Comparison of ENCODE assay signal across 10 cellular contexts in genomic region chr13:99895999-99896695, GRCh38.
DNase-seq lines count a peak whose midpoint lies in the region; ATAC-seq and TF ChIP-seq lines count a peak whose summit lies in the region.
"Had no signal": no experiment of that assay in that cellular context is flagged by ENCODE, and none has a peak within 500 bp of the region (broad histone marks: within the 10 kb centered on the region; RNA-seq: fewer than 3 reads in every experiment).

No MANE protein-coding gene starts in this region.

- no peak overlapping the region for H3K27ac Mint-ChIP-seq in activated naive CD4-positive, alpha-beta T cell treated with anti-CD3 and anti-CD28 coated beads, Interleukin-2, amount 50 U/mL, for 24 hours
- peak overlapping the region; percentile 46 for H3K27ac Mint-ChIP-seq in central memory CD8-positive, alpha-beta T cell (ENCODE audit: low read depth)
- H3K27ac Mint-ChIP-seq in type B pancreatic cell = no peak overlapping the region
- H3K27ac Mint-ChIP-seq: activated CD4-positive, alpha-beta T cell treated with anti-CD3 and anti-CD28 coated beads, Interleukin-2, amount 10 ng/mL, durations not matched to agents 7 days and 5 days had no signal

- no peaks in the 10 kb centered on the region for H3K36me3 Mint-ChIP-seq in activated naive CD4-positive, alpha-beta T cell treated with anti-CD3 and anti-CD28 coated beads, Interleukin-2, amount 50 U/mL, for 24 hours
- no peaks in the 10 kb centered on the region for H3K36me3 Mint-ChIP-seq in central memory CD8-positive, alpha-beta T cell (ENCODE audit: insufficient read depth)
- peaks cover 3% of the 10 kb centered on the region for H3K36me3 Mint-ChIP-seq in type B pancreatic cell

- peak overlapping the region; percentile 76 for H3K4me3 Mint-ChIP-seq in activated naive CD4-positive, alpha-beta T cell treated with anti-CD3 and anti-CD28 coated beads, Interleukin-2, amount 50 U/mL, for 24 hours
- H3K4me3 Mint-ChIP-seq in central memory CD8-positive, alpha-beta T cell = peak overlapping the region; percentile 71
- peak overlapping the region; percentile 54 for H3K4me3 Mint-ChIP-seq in type B pancreatic cell

- ATAC-seq in central memory CD8-positive, alpha-beta T cell (replicated peaks; ENCODE audit: extremely low read depth, poor library complexity, severe bottlenecking) = no peak
- peak; percentile 59 for ATAC-seq in mucosa of descending colon
- no peak for ATAC-seq in GM21786 (IDR thresholded peaks at IDR 0.05; ENCODE audit: unreplicated experiment)

- H3K4me1 Mint-ChIP-seq in activated naive CD4-positive, alpha-beta T cell treated with anti-CD3 and anti-CD28 coated beads, Interleukin-2, amount 50 U/mL, for 24 hours = peaks cover 5% of the 10 kb centered on the region
- H3K4me1 Mint-ChIP-seq in central memory CD8-positive, alpha-beta T cell = peaks cover 33% of the 10 kb centered on the region
- H3K4me1 Mint-ChIP-seq in type B pancreatic cell (ENCODE audit: unreplicated experiment) = peaks cover 14% of the 10 kb centered on the region

- TF ChIP-seq CTCF in mucosa of descending colon (IDR thresholded peaks at IDR 0.05) (no peak), type B pancreatic cell (conservative IDR thresholded peaks at IDR 0.05) (no peak)

- no peaks in the 10 kb centered on the region for H3K9me3 ChIP-seq in mucosa of descending colon

- H3K9me3 Mint-ChIP-seq in activated naive CD4-positive, alpha-beta T cell treated with anti-CD3 and anti-CD28 coated beads, Interleukin-2, amount 50 U/mL, for 24 hours = no peaks in the 10 kb centered on the region
- no peaks in the 10 kb centered on the region for H3K9me3 Mint-ChIP-seq in central memory CD8-positive, alpha-beta T cell
- no peaks in the 10 kb centered on the region for H3K9me3 Mint-ChIP-seq in type B pancreatic cell
- H3K9me3 Mint-ChIP-seq: activated CD4-positive, alpha-beta T cell treated with anti-CD3 and anti-CD28 coated beads, Interleukin-2, amount 10 ng/mL, durations not matched to agents 7 days and 5 days had no signal

- H3K36me3 ChIP-seq in mucosa of descending colon (ENCODE audit: low read depth) = no peaks in the 10 kb centered on the region

- peaks cover 5% of the 10 kb centered on the region for H3K4me1 ChIP-seq in mucosa of descending colon (ENCODE audit: low read depth)

- H3K27me3 Mint-ChIP-seq in activated naive CD4-positive, alpha-beta T cell treated with anti-CD3 and anti-CD28 coated beads, Interleukin-2, amount 50 U/mL, for 24 hours = peaks cover 40% of the 10 kb centered on the region
- H3K27me3 Mint-ChIP-seq in central memory CD8-positive, alpha-beta T cell = peaks cover 66% of the 10 kb centered on the region
- peaks cover 81% of the 10 kb centered on the region for H3K27me3 Mint-ChIP-seq in type B pancreatic cell

- DNase-seq in activated naive CD4-positive, alpha-beta T cell treated with Interleukin-2 at 50 U/mL for 16 hours = no peak
- no peak for DNase-seq in central memory CD8-positive, alpha-beta T cell (ENCODE audit: low spot score in 2 of 2)
- DNase-seq in mucosa of descending colon (peak in 2 of 3 donors; percentile 25 to 40), type B pancreatic cell (ENCODE audit: extremely low spot score, unreplicated experiment) (no peak), superior temporal gyrus (ENCODE audit: extremely low spot score) (no peak), HK-2 (ENCODE audit: unreplicated experiment) (no peak)
- DNase-seq: activated CD4-positive, alpha-beta T cell treated with anti-CD3 and anti-CD28 coated beads, Interleukin-2, amount 10 ng/mL, durations not matched to agents 7 days and 5 days; IMR-90 had no signal

- no peak overlapping the region for H3K4me3 ChIP-seq in mucosa of descending colon

- intact Hi-C loops in mucosa of descending colon (cut with DNase I, micrococcal nuclease) = no loop called here

Comparison
In these comparisons a context has a peak if more than half of its experiments do, and no peak if none do; other contexts are left out.
1. DNase-seq: peak in mucosa of descending colon (2 of 3); none in activated naive CD4-positive, alpha-beta T cell treated with Interleukin-2 at 50 U/mL for 16 hours (single experiment), central memory CD8-positive, alpha-beta T cell (0 of 2), type B pancreatic cell (single experiment), superior temporal gyrus (single experiment) and HK-2 (single experiment).
2. Peak in every context shown above with its lines, with median percentiles within 50 percentile points of each other: H3K4me3 Mint-ChIP-seq.